In genomic region chr2:43788646-43789045, GRCh38 we compare ENCODE assay signal across 29 cellular contexts. TPM values are rescaled to one million over a fixed set of nuclear protein-coding genes. Genes with fewer than 3 reads are reported as not detected.
"Had no signal": no experiment of that assay in that cellular context is flagged by ENCODE, and none has a peak within 500 bp of the region (broad histone marks: within the 10 kb centered on the region; RNA-seq: fewer than 3 reads in every experiment).

No MANE protein-coding gene starts in this region.

- H3K27ac Mint-ChIP-seq: activated B cell treated with CpG ODN at 0.5 μM for 24 hours; activated CD8-positive, alpha-beta T cell treated with anti-CD3 and anti-CD28 coated beads for 36 hours; activated naive CD8-positive, alpha-beta T cell treated with anti-CD3 and anti-CD28 coated beads, Interleukin-2, amount 10 ng/mL, durations not matched to agents 7 days and 5 days; activated T-helper 1 cell treated with anti-CD3 and anti-CD28 coated beads, Interleukin-12 subunit alpha, Interleukin-12 subunit beta, Interleukin-2, Interleukin-4 antibody, amounts not matched to agents 30 ng/mL and 10 ng/mL and 1 ng/mL, durations not matched to agents 14 hours and 24 hours and 36 hours; effector memory CD8-positive, alpha-beta T cell; T-helper 17 cell; T-helper 2 cell treated with Interferon-gamma antibody and Interleukin-4, amounts not matched to agents 5 μg/mL and 100 μg/mL, for 36 hours had no signal

- H3K36me3 Mint-ChIP-seq: activated naive CD8-positive, alpha-beta T cell treated with anti-CD3 and anti-CD28 coated beads, Interleukin-2, amount 10 ng/mL, durations not matched to agents 7 days and 5 days had no signal

- H3K27me3 Mint-ChIP-seq: activated B cell treated with CpG ODN at 0.5 μM for 24 hours; activated CD8-positive, alpha-beta T cell treated with anti-CD3 and anti-CD28 coated beads for 36 hours; activated naive CD4-positive, alpha-beta T cell treated with anti-CD3 and anti-CD28 coated beads, Interleukin-2, amount 50 U/mL, for 24 hours; activated naive CD8-positive, alpha-beta T cell treated with anti-CD3 and anti-CD28 coated beads, Interleukin-2, amount 10 ng/mL, durations not matched to agents 7 days and 5 days; effector memory CD8-positive, alpha-beta T cell; T-helper 17 cell had no signal

- DNase-seq: activated B cell treated with CpG ODN at 0.5 μM for 24 hours; activated CD4-positive, alpha-beta T cell treated with anti-CD3 and anti-CD28 coated beads for 4 hours; activated CD8-positive, alpha-beta memory T cell treated with anti-CD3 and anti-CD28 coated beads for 24 hours; activated CD8-positive, alpha-beta T cell treated with anti-CD3 and anti-CD28 coated beads for 36 hours; activated gamma-delta T cell; activated naive CD4-positive, alpha-beta T cell treated with Interleukin-2 at 50 U/mL for 16 hours; activated naive CD8-positive, alpha-beta T cell treated with anti-CD3 and anti-CD28 coated beads, Interleukin-2, amount 10 ng/mL, durations not matched to agents 7 days and 5 days; amniotic stem cell; anterior cingulate cortex; caudate nucleus; cortex of kidney; dermis blood vessel endothelial cell; effector CD4-positive, alpha-beta T cell; effector memory CD8-positive, alpha-beta T cell; erythroblast; foreskin keratinocyte; gastrocnemius medialis; glutamatergic neuron; heart left ventricle; T-helper 1 cell; T-helper 17 cell; T1000; WERI-Rb-1 had no signal

- ATAC-seq: effector memory CD8-positive, alpha-beta T cell; foreskin keratinocyte; gastrocnemius medialis; heart left ventricle; T-helper 17 cell had no signal

- H3K4me3 Mint-ChIP-seq: activated B cell treated with CpG ODN at 0.5 μM for 24 hours; activated CD8-positive, alpha-beta T cell treated with anti-CD3 and anti-CD28 coated beads for 36 hours; activated naive CD4-positive, alpha-beta T cell treated with anti-CD3 and anti-CD28 coated beads, Interleukin-2, amount 50 U/mL, for 24 hours; activated naive CD8-positive, alpha-beta T cell treated with anti-CD3 and anti-CD28 coated beads, Interleukin-2, amount 10 ng/mL, durations not matched to agents 7 days and 5 days; activated T-helper 1 cell treated with anti-CD3 and anti-CD28 coated beads, Interleukin-12 subunit alpha, Interleukin-12 subunit beta, Interleukin-2, Interleukin-4 antibody, amounts not matched to agents 30 ng/mL and 10 ng/mL and 1 ng/mL, durations not matched to agents 14 hours and 24 hours and 36 hours; effector memory CD8-positive, alpha-beta T cell; T-helper 17 cell; T-helper 2 cell treated with Interferon-gamma antibody and Interleukin-4, amounts not matched to agents 5 μg/mL and 100 μg/mL, for 36 hours had no signal

- H3K27ac ChIP-seq: foreskin keratinocyte, gastrocnemius medialis, WERI-Rb-1 had no signal

- H3K9me3 Mint-ChIP-seq: activated B cell treated with CpG ODN at 0.5 μM for 24 hours; activated CD8-positive, alpha-beta T cell treated with anti-CD3 and anti-CD28 coated beads for 36 hours; activated naive CD4-positive, alpha-beta T cell treated with anti-CD3 and anti-CD28 coated beads, Interleukin-2, amount 50 U/mL, for 24 hours; activated naive CD8-positive, alpha-beta T cell treated with anti-CD3 and anti-CD28 coated beads, Interleukin-2, amount 10 ng/mL, durations not matched to agents 7 days and 5 days; activated T-helper 1 cell treated with anti-CD3 and anti-CD28 coated beads, Interleukin-12 subunit alpha, Interleukin-12 subunit beta, Interleukin-2, Interleukin-4 antibody, amounts not matched to agents 30 ng/mL and 10 ng/mL and 1 ng/mL, durations not matched to agents 14 hours and 24 hours and 36 hours; effector memory CD8-positive, alpha-beta T cell; T-helper 2 cell treated with Interferon-gamma antibody and Interleukin-4, amounts not matched to agents 5 μg/mL and 100 μg/mL, for 36 hours had no signal

- H3K27me3 ChIP-seq: esophagus muscularis mucosa, foreskin keratinocyte, gastrocnemius medialis, heart left ventricle had no signal

- H3K4me3 ChIP-seq: esophagus muscularis mucosa, gastrocnemius medialis, heart left ventricle had no signal

- H3K4me1 Mint-ChIP-seq: activated B cell treated with CpG ODN at 0.5 μM for 24 hours, T-helper 17 cell had no signal

RNA-seq across cellular contexts. Expression of gene ABCG5, which starts 50.0 kb away (rescaled TPM):
- total RNA-seq: activated B cell treated with CpG ODN at 0.5 μM for 24 hours; activated CD8-positive, alpha-beta T cell treated with anti-CD3 and anti-CD28 coated beads for 36 hours; activated naive CD8-positive, alpha-beta T cell treated with anti-CD3 and anti-CD28 coated beads, Interleukin-2, amount 10 ng/mL, durations not matched to agents 7 days and 5 days; activated T-helper 1 cell treated with anti-CD3 and anti-CD28 coated beads, Interleukin-12 subunit alpha, Interleukin-12 subunit beta, Interleukin-2, Interleukin-4 antibody, amounts not matched to agents 30 ng/mL and 10 ng/mL and 1 ng/mL, durations not matched to agents 14 hours and 24 hours and 36 hours; astrocyte; chondrocyte; dermis blood vessel endothelial cell; esophagus muscularis mucosa; foreskin keratinocyte; gastrocnemius medialis; heart left ventricle; T-helper 17 cell had no signal

RNA-seq across cellular contexts. Expression of gene ABCG8, which starts 50.1 kb away (rescaled TPM):
- total RNA-seq: activated B cell treated with CpG ODN at 0.5 μM for 24 hours; activated CD8-positive, alpha-beta T cell treated with anti-CD3 and anti-CD28 coated beads for 36 hours; activated naive CD8-positive, alpha-beta T cell treated with anti-CD3 and anti-CD28 coated beads, Interleukin-2, amount 10 ng/mL, durations not matched to agents 7 days and 5 days; astrocyte; chondrocyte; dermis blood vessel endothelial cell; esophagus muscularis mucosa; foreskin keratinocyte; T-helper 17 cell had no signal
